32 cellular contexts compared by ENCODE assay signal in the genomic region with DNA sequence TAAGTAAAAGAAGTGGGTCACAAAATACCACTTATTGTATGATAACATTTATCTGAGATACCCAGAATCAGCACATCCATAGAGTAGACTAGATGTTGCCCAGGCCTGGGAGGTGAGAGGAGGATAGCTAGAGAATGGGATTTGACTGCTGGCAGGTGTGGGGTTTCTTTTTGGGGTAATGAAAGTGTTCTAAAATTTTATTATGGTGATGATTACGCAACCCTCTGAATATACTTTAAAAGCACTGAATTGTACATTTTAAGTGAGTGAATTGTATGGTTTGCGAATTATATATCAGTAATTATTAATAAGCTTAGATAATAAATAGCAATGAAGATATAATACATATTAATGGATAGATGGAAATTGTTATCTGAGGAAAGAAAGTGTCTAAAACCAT.
"Had no signal": no experiment of that assay in that cellular context is flagged by ENCODE, and none has a peak within 500 bp of the region (broad histone marks: within the 10 kb centered on the region; RNA-seq: fewer than 3 reads in every experiment).

No MANE protein-coding gene starts in this region.

- H3K27ac ChIP-seq: left lung, lower lobe of right lung, neural progenitor cell, neutrophil, parathyroid adenoma, psoas muscle, skin epidermis, stomach, testis, thyroid gland, transverse colon, upper lobe of left lung, vagina had no signal

- FAIRE-seq: islet of Langerhans, kidney had no signal

- H3K27ac Mint-ChIP-seq: naive B cell; natural killer cell; neural progenitor cell; stimulated activated naive B cell treated with anti-CD40 and anti-IgM and Interleukin-4, amounts not matched to agents 10 μg/mL and 1 μg/mL and 100 μg/mL, for 72 hours had no signal

- H3K9me3 ChIP-seq: left lung, lower lobe of right lung, neutrophil, psoas muscle, stomach, testis, thyroid gland, transverse colon, upper lobe of left lung, vagina had no signal

- H3K4me1 ChIP-seq: left lung, lower lobe of right lung, neural progenitor cell, parathyroid adenoma, psoas muscle, stomach, testis, transverse colon, upper lobe of left lung, vagina had no signal

- H3K4me2 ChIP-seq: neural progenitor cell had no signal

- H3K9me3 Mint-ChIP-seq: immature natural killer cell; mesothelial cell of epicardium; naive B cell; natural killer cell; nephron progenitor cell; neural progenitor cell; stimulated activated naive B cell treated with anti-CD40 and anti-IgM and Interleukin-4, amounts not matched to agents 10 μg/mL and 1 μg/mL and 100 μg/mL, for 72 hours had no signal

- H3K4me3 ChIP-seq: left lung, lower lobe of right lung, neural progenitor cell, psoas muscle, skin epidermis, stomach, testis, thyroid gland, transverse colon, upper lobe of left lung, vagina had no signal

- H2AFZ ChIP-seq: neural progenitor cell, parathyroid adenoma had no signal

- H3K4me3 Mint-ChIP-seq: immature natural killer cell; mesothelial cell of epicardium; naive B cell; natural killer cell; nephron progenitor cell; neural progenitor cell; stimulated activated naive B cell treated with anti-CD40 and anti-IgM and Interleukin-4, amounts not matched to agents 10 μg/mL and 1 μg/mL and 100 μg/mL, for 72 hours had no signal

- ATAC-seq: left colon; left lung; lower lobe of right lung; natural killer cell; psoas muscle; sciatic nerve; stimulated activated naive B cell treated with anti-CD40 and anti-IgM and Interleukin-4, amounts not matched to agents 10 μg/mL and 1 μg/mL and 100 μg/mL, for 72 hours; stimulated activated naive CD8-positive, alpha-beta T cell treated with anti-CD3 and anti-CD28 coated beads, Interleukin-15, Interleukin-2, amounts not matched to agents 100 U/mL and 50 U/mL, for 24 hours had no signal

- H3K27me3 ChIP-seq: left lung, neural progenitor cell, neutrophil, stomach, testis, thyroid gland, transverse colon, upper lobe of left lung, vagina had no signal

- DNase-seq: hypothalamus; immature natural killer cell; kidney; left colon; left lung; lower lobe of right lung; mammary epithelial cell; mesendoderm; naive B cell; natural killer cell; nephron progenitor cell; occipital lobe; psoas muscle; stimulated activated CD4-positive, alpha-beta T cell treated with anti-CD3 and anti-CD28 coated beads, Interleukin-12 subunit alpha, Interleukin-12 subunit beta, amount 100 ng/mL, for 4 hours; stimulated activated CD4-positive, alpha-beta T cell treated with anti-CD3 and anti-CD28 coated beads, Interleukin-15, amount 100 ng/mL, for 24 hours; stimulated activated CD4-positive, alpha-beta T cell treated with anti-CD3 and anti-CD28 coated beads, Interleukin-2, amount 100 ng/mL, for 24 hours; stimulated activated CD4-positive, alpha-beta T cell treated with anti-CD3 and anti-CD28 coated beads, Interleukin-4, amount 100 ng/mL, for 1 hour; stimulated activated naive B cell treated with anti-CD40 and anti-IgM and Interleukin-4, amounts not matched to agents 10 μg/mL and 1 μg/mL and 100 μg/mL, for 72 hours; stimulated activated naive CD8-positive, alpha-beta T cell treated with anti-CD3 and anti-CD28 coated beads, Interleukin-15, Interleukin-2, amounts not matched to agents 100 U/mL and 50 U/mL, for 24 hours; stomach; testis; thyroid gland; transverse colon; upper lobe of left lung had no signal

- H3K27me3 Mint-ChIP-seq: naive B cell; stimulated activated naive B cell treated with anti-CD40 and anti-IgM and Interleukin-4, amounts not matched to agents 10 μg/mL and 1 μg/mL and 100 μg/mL, for 72 hours had no signal

- H3K9ac ChIP-seq: neural progenitor cell, parathyroid adenoma had no signal

- H3K4me1 Mint-ChIP-seq: immature natural killer cell; mesothelial cell of epicardium; naive B cell; neural progenitor cell; stimulated activated naive B cell treated with anti-CD40 and anti-IgM and Interleukin-4, amounts not matched to agents 10 μg/mL and 1 μg/mL and 100 μg/mL, for 72 hours had no signal
